Comparison of ENCODE assay signal across 23 cellular contexts in the genomic region with DNA sequence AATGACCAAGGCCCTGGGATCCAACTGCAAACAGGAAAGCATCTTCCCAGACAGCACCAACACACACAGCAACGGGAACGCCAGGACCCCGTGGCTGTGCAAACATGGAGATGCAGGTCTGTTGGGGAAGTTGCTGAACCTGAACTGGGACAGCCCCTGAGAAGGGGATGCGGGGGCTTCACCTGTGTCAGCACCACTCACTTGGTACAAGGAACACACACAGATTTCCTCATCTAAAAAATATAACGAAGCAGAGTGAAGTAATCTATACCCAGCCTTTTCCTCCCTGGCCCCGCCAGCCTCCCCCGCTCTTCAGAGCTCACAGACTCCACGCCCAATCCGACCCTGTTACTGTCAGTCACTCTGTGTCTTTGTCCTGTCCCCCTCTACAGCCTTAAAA.
"Had no signal": no experiment of that assay in that cellular context is flagged by ENCODE, and none has a peak within 500 bp of the region (broad histone marks: within the 10 kb centered on the region; RNA-seq: fewer than 3 reads in every experiment).

No MANE protein-coding gene starts in this region.

- H3K4me1 ChIP-seq: psoas muscle, right lobe of liver, upper lobe of left lung had no signal

- ATAC-seq: activated CD8-positive, alpha-beta memory T cell treated with anti-CD3 and anti-CD28 coated beads, Interleukin-2, amount 10 ng/mL, durations not matched to agents 7 days and 5 days; psoas muscle; right lobe of liver had no signal

- H3K36me3 Mint-ChIP-seq: activated CD8-positive, alpha-beta memory T cell treated with anti-CD3 and anti-CD28 coated beads, Interleukin-2, amount 10 ng/mL, durations not matched to agents 7 days and 5 days; naive B cell; stimulated activated memory B cell treated with anti-CD40 and anti-IgM and Interleukin-4, amounts not matched to agents 10 μg/mL and 1 μg/mL and 100 μg/mL, for 72 hours had no signal

- H3K27me3 ChIP-seq: brain microvascular endothelial cell, ovary, right lobe of liver, upper lobe of left lung had no signal

- H3K9me3 Mint-ChIP-seq: activated B cell treated with CpG ODN at 0.5 μM for 24 hours; activated CD4-positive, alpha-beta memory T cell treated with anti-CD3 and anti-CD28 coated beads, Interleukin-2, amount 10 ng/mL, durations not matched to agents 7 days and 5 days; activated T-helper 17 cell treated with anti-CD3 and anti-CD28 coated beads, Interleukin-2, amount 50 U/mL, for 72 hours; central memory CD8-positive, alpha-beta T cell; stimulated activated memory B cell treated with anti-CD40 and anti-IgM and Interleukin-4, amounts not matched to agents 10 μg/mL and 1 μg/mL and 100 μg/mL, for 72 hours had no signal

- H3K4me1 Mint-ChIP-seq: activated B cell treated with CpG ODN at 0.5 μM for 24 hours; activated CD4-positive, alpha-beta memory T cell treated with anti-CD3 and anti-CD28 coated beads, Interleukin-2, amount 10 ng/mL, durations not matched to agents 7 days and 5 days; activated CD8-positive, alpha-beta memory T cell treated with anti-CD3 and anti-CD28 coated beads, Interleukin-2, amount 10 ng/mL, durations not matched to agents 7 days and 5 days had no signal

- H3K27ac ChIP-seq: brain microvascular endothelial cell, esophagus squamous epithelium, ovary, psoas muscle, right lobe of liver, thoracic aorta, upper lobe of left lung had no signal

- DNase-seq: activated B cell treated with CpG ODN at 0.5 μM for 24 hours; activated CD4-positive, alpha-beta memory T cell treated with anti-CD3 and anti-CD28 coated beads, Interleukin-2, amount 10 ng/mL, durations not matched to agents 7 days and 5 days; activated CD4-positive, alpha-beta T cell treated with anti-CD3 and anti-CD28 coated beads for 4 hours; activated CD8-positive, alpha-beta memory T cell treated with anti-CD3 and anti-CD28 coated beads, Interleukin-2, amount 10 ng/mL, durations not matched to agents 7 days and 5 days; activated naive CD4-positive, alpha-beta T cell; brain microvascular endothelial cell; cortex of kidney; effector memory CD4-positive, alpha-beta T cell; esophagus squamous epithelium; mesenchymal stem cell; mucosa of descending colon; naive B cell; ovary; psoas muscle; right lobe of liver; stimulated activated CD4-positive, alpha-beta T cell treated with anti-CD3 and anti-CD28 coated beads, Interleukin-4, amount 100 ng/mL, for 4 hours; upper lobe of left lung had no signal

- H3K9me3 ChIP-seq: esophagus squamous epithelium, mucosa of descending colon, ovary, psoas muscle, right lobe of liver, thoracic aorta, upper lobe of left lung had no signal

- H3K36me3 ChIP-seq: brain microvascular endothelial cell, esophagus squamous epithelium, ovary, right lobe of liver, thoracic aorta, upper lobe of left lung had no signal

- H3K4me2 ChIP-seq: smooth muscle cell had no signal

- H3K4me3 Mint-ChIP-seq: activated B cell treated with CpG ODN at 0.5 μM for 24 hours; activated CD4-positive, alpha-beta memory T cell treated with anti-CD3 and anti-CD28 coated beads, Interleukin-2, amount 10 ng/mL, durations not matched to agents 7 days and 5 days; activated CD8-positive, alpha-beta memory T cell treated with anti-CD3 and anti-CD28 coated beads, Interleukin-2, amount 10 ng/mL, durations not matched to agents 7 days and 5 days; activated T-helper 17 cell treated with anti-CD3 and anti-CD28 coated beads, Interleukin-2, amount 50 U/mL, for 72 hours; central memory CD8-positive, alpha-beta T cell; naive B cell; stimulated activated memory B cell treated with anti-CD40 and anti-IgM and Interleukin-4, amounts not matched to agents 10 μg/mL and 1 μg/mL and 100 μg/mL, for 72 hours had no signal

- H3K27me3 Mint-ChIP-seq: activated B cell treated with CpG ODN at 0.5 μM for 24 hours; activated CD4-positive, alpha-beta memory T cell treated with anti-CD3 and anti-CD28 coated beads, Interleukin-2, amount 10 ng/mL, durations not matched to agents 7 days and 5 days; central memory CD8-positive, alpha-beta T cell had no signal

- H3K27ac Mint-ChIP-seq: activated B cell treated with CpG ODN at 0.5 μM for 24 hours; activated CD4-positive, alpha-beta memory T cell treated with anti-CD3 and anti-CD28 coated beads, Interleukin-2, amount 10 ng/mL, durations not matched to agents 7 days and 5 days; activated CD8-positive, alpha-beta memory T cell treated with anti-CD3 and anti-CD28 coated beads, Interleukin-2, amount 10 ng/mL, durations not matched to agents 7 days and 5 days; activated T-helper 17 cell treated with anti-CD3 and anti-CD28 coated beads, Interleukin-2, amount 50 U/mL, for 72 hours; stimulated activated memory B cell treated with anti-CD40 and anti-IgM and Interleukin-4, amounts not matched to agents 10 μg/mL and 1 μg/mL and 100 μg/mL, for 72 hours had no signal

- FAIRE-seq: endothelial cell of umbilical vein had no signal

- H3K4me3 ChIP-seq: esophagus squamous epithelium, mucosa of descending colon, ovary, psoas muscle, right lobe of liver, smooth muscle cell, thoracic aorta, upper lobe of left lung had no signal
